ENCODE assay signal across 8 cellular contexts in genomic region chr12:57631566-57632368, GRCh38. TPM values are rescaled to one million over a fixed set of nuclear protein-coding genes. Genes with fewer than 3 reads are reported as not detected.
A peak's percentile ranks its signal among the peaks of the same experiment; 100 is the strongest.
DNase-seq lines count a peak whose midpoint lies in the region; TF ChIP-seq lines count a peak whose summit lies in the region.

No MANE protein-coding gene starts in this region.

- H3K36me3 ChIP-seq in GM06990 (ENCODE audit: control insufficient read depth, insufficient read depth, low read length) (no peaks in the 10 kb centered on the region), Peyer's patch (no peaks in the 10 kb centered on the region), esophagus squamous epithelium (no peaks in the 10 kb centered on the region), osteoblast (ENCODE audit: insufficient read depth, low read length) (no peaks in the 10 kb centered on the region)

- no peaks in the 10 kb centered on the region for H3K79me2 ChIP-seq in osteoblast (ENCODE audit: insufficient read depth, low read length)

- peak overlapping the region; percentile 62 for H2AFZ ChIP-seq in osteoblast (ENCODE audit: low read length)

- peak overlapping the region; percentile 78 for H3K4me2 ChIP-seq in osteoblast (ENCODE audit: insufficient read depth, low read length)

- TF ChIP-seq CTCF in GM06990 (IDR thresholded peaks at IDR 0.05; ENCODE audit: insufficient read depth, low read length, poor library complexity, severe bottlenecking) (no peak), Peyer's patch (IDR thresholded peaks at IDR 0.05) (no peak), esophagus squamous epithelium (IDR thresholded peaks at IDR 0.05) (no peak), osteoblast (IDR thresholded peaks at IDR 0.05; ENCODE audit: extremely low read depth, low read depth, low read length) (no peak)

- peak overlapping the region; percentile 61 for H3K4me3 ChIP-seq in GM06990 (replicated peaks; ENCODE audit: low read depth, low read length)
- H3K4me3 ChIP-seq in Peyer's patch: peak overlapping the region; percentile 37 to 66 (median 56)
- peak overlapping the region; percentile 31 to 70 (median 52) for H3K4me3 ChIP-seq in esophagus squamous epithelium
- peak overlapping the region; percentile 65 for H3K4me3 ChIP-seq in osteoblast (ENCODE audit: insufficient read depth, low read length)

- peaks cover 0 to 29% (median 16%) of the 10 kb centered on the region in 4 donors for H3K4me1 ChIP-seq in Peyer's patch
- peaks cover 17 to 33% (median 19%) of the 10 kb centered on the region in 3 donors for H3K4me1 ChIP-seq in esophagus squamous epithelium
- H3K4me1 ChIP-seq in osteoblast (ENCODE audit: insufficient read depth, low read length): no peaks in the 10 kb centered on the region

- intact Hi-C loops in esophagus squamous epithelium (cut with DNase I): no loop called here

- 0 to 9% methylated on average over 2 to 7 of the region's 44 CpGs for WGBS in esophagus squamous epithelium, 2 donors

- no peaks in the 10 kb centered on the region for H4K20me1 ChIP-seq in osteoblast (ENCODE audit: insufficient read depth, low read length)

- no peak overlapping the region for H3K27ac ChIP-seq in Peyer's patch
- H3K27ac ChIP-seq in esophagus squamous epithelium: peak overlapping the region in 1 of 4 donors; percentile 28
- H3K27ac ChIP-seq in osteoblast (ENCODE audit: low read depth, low read length): no peak overlapping the region

- H3K27me3 ChIP-seq in GM06990 (replicated peaks; ENCODE audit: control insufficient read depth, insufficient read depth, low read length) (no peaks in the 10 kb centered on the region; the same call in none of the 2 replicates), Peyer's patch (peaks cover 0 to 23% of the 10 kb centered on the region in 2 donors), esophagus squamous epithelium (peaks cover 12 to 93% (median 24%) of the 10 kb centered on the region in 4 donors), osteoblast (ENCODE audit: insufficient read depth, low read length) (peaks cover 40% of the 10 kb centered on the region)

- H3K9me3 ChIP-seq in Peyer's patch (no peaks in the 10 kb centered on the region), esophagus squamous epithelium (no peaks in the 10 kb centered on the region), osteoblast (ENCODE audit: low read depth, low read length) (no peaks in the 10 kb centered on the region)

- DNase-seq in GM06990 (ENCODE audit: extremely low read depth, insufficient read length) (no peak), Peyer's patch (no peak), esophagus squamous epithelium (lab: John Stamatoyannopoulos, UW) (no peak), osteoblast (ENCODE audit: insufficient read length, low spot score, missing footprints) (peak; percentile 73), HK-2 (ENCODE audit: unreplicated experiment) (no peak), AML-193 (lab: John Stamatoyannopoulos, UW) (no peak), COLO829 (ENCODE audit: low spot score) (no peak), NCI-H1436 treated with DMSO at 0.1 percent for 48 hours (lab: John Stamatoyannopoulos, UW) (no peak)

- no peak for TF ChIP-seq POLR2A in Peyer's patch (IDR thresholded peaks at IDR 0.05)
- no peak for TF ChIP-seq POLR2A in esophagus squamous epithelium (IDR thresholded peaks at IDR 0.05)

RNA-seq across cellular contexts. Expression of gene B4GALNT1, which starts 1.2 kb away (rescaled TPM):
- total RNA-seq in Peyer's patch (under 1 TPM in 1 of 4 donors, not detected in 3; 0.40 TPM), esophagus squamous epithelium (under 1 TPM; 0.18 to 0.56 (median 0.23) TPM), osteoblast (1.1 and 2.9 TPM in 2 replicates)

RNA-seq across cellular contexts. Expression of gene ARHGEF25, which starts 20.5 kb away (rescaled TPM):
- total RNA-seq in Peyer's patch: 10 to 100 TPM in 2 of 4 donors, 1 to 10 TPM in 2; 5.1 to 44.6 (median 8.7) TPM
- total RNA-seq in esophagus squamous epithelium: 10 to 100 TPM in 1 of 4 donors, 1 to 10 TPM in 2, under 1 TPM in 1; 0.76 to 27.7 (median 6.2) TPM
- 20.6 and 23.9 TPM in 2 replicates for total RNA-seq in osteoblast

RNA-seq across cellular contexts. Expression of gene DTX3, which starts 27.1 kb away (rescaled TPM):
- total RNA-seq in Peyer's patch: 10 to 100 TPM in 3 of 4 donors, 1 to 10 TPM in 1; 4.2 to 15.7 (median 11.5) TPM
- total RNA-seq in esophagus squamous epithelium: 10 to 100 TPM in 1 of 4 donors, 1 to 10 TPM in 3; 1.6 to 16.6 (median 5.6) TPM
- 17.1 and 21.4 TPM in 2 replicates for total RNA-seq in osteoblast

RNA-seq across cellular contexts. Expression of gene PIP4K2C, which starts 40.8 kb away (rescaled TPM):
- total RNA-seq in Peyer's patch (10 to 100 TPM in 3 of 4 donors, 1 to 10 TPM in 1; 9.1 to 52.6 (median 37.9) TPM), esophagus squamous epithelium (10 to 100 TPM; 25.2 to 41.7 (median 33.1) TPM), osteoblast (32.4 and 36.6 TPM in 2 replicates)
